In the genomic region with DNA sequence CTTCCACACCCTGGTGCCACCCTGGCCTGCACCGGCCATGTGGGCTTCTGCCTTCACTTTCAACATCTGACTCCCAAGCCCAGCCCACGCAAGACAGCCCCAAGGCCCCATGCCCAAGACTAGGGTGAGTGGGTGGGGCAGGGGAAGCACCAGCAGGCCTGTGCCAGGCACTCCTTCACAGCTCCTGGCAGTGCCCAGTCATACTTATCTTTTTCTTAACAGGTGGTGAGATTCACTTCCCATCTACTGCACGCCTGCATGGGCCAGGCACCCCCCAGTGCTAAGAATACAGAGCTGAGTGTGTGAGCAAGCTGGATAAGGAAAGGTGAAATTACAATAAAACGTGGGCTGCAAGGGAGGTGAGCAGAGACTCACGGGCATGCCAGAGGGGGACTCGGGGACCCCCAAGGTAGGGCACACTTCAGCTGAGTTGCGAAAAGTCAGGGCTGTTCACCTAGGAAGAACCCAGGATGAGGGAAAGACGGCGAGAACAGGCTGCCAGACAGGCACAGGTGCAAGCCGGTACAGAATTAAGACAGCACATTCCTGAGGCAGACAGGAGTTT, we compare ENCODE assay signal across 12 cellular contexts. TPM values are rescaled to one million over a fixed set of nuclear protein-coding genes. Genes with fewer than 3 reads are reported as not detected.
DNase-seq lines count a peak whose midpoint lies in the region; ATAC-seq and TF ChIP-seq lines count a peak whose summit lies in the region.
"Had no signal": no experiment of that assay in that cellular context is flagged by ENCODE, and none has a peak within 500 bp of the region (broad histone marks: within the 10 kb centered on the region; RNA-seq: fewer than 3 reads in every experiment).

No MANE protein-coding gene starts in this region.

- WGBS in IMR-90 (ENCODE audit: extremely low coverage in 2 of 2, insufficient read length in 1 of 2), 2 experiments = 100% methylated on average over 6 of the region's 10 CpGs; no CpG with 5 or more reads in 1 of the 2 experiments

- BruUV-seq in IMR-90 (replicated peaks; lab: Mats Ljungman, UMichigan) = no TSS peak

- peak overlapping the region; percentile 99 for H2AK5ac ChIP-seq in IMR-90 (ENCODE audit: low read depth, low read length)

- H3K14ac ChIP-seq in IMR-90 (replicated peaks; ENCODE audit: low read depth, low read length) = peak overlapping the region; percentile 46; the same call in 1 of the 2 replicates

- peak overlapping the region; percentile 51 for H3K4ac ChIP-seq in IMR-90 (ENCODE audit: low read depth, low read length)

- H2BK5ac ChIP-seq in IMR-90 (ENCODE audit: low read depth, low read length, poor library complexity, severe bottlenecking) = peak overlapping the region; percentile 87

- intact Hi-C loops in IMR-90 (cut with micrococcal nuclease) = no loop called here
- intact Hi-C loops in colonic mucosa (cut with DNase I) = no loop called here

- H4K8ac ChIP-seq in IMR-90 (ENCODE audit: low read depth in 2 of 2, low read length in 2 of 2) = peak overlapping the region; percentile 68 to 82; a peak in 2 of 4 replicates

- no peak overlapping the region; the same call in 1 of the 2 replicates for H3K18ac ChIP-seq in IMR-90 (ENCODE audit: low read depth, low read length)

- in situ Hi-C loops in IMR-90 (cut with MboI; ENCODE audit: low sequenced_read_pairs) = no loop called here

- no peak overlapping the region for H3K4me3 ChIP-seq in IMR-90 (ENCODE audit: insufficient read depth, low read depth, low read length)
- H3K4me3 ChIP-seq in colonic mucosa = no peak overlapping the region
- H3K4me3 ChIP-seq in mucosa of rectum (ENCODE audit: low read length in 2 of 2) = no peak overlapping the region
- H3K4me3 ChIP-seq in subcutaneous abdominal adipose tissue (ENCODE audit: low read depth in 1 of 5, low read length in 5 of 5) = no peak overlapping the region

- H3K9me3 ChIP-seq in IMR-90 (ENCODE audit: control insufficient read depth, insufficient read depth, low read length) = no peaks in the 10 kb centered on the region
- no peaks in the 10 kb centered on the region for H3K9me3 ChIP-seq in colonic mucosa
- H3K9me3 ChIP-seq in mucosa of rectum (ENCODE audit: control insufficient read depth in 2 of 2, low read length in 2 of 2) = no peaks in the 10 kb centered on the region
- no peaks in the 10 kb centered on the region for H3K9me3 ChIP-seq in subcutaneous abdominal adipose tissue (ENCODE audit: control insufficient read depth in 5 of 5, low read length in 5 of 5)

- H4K91ac ChIP-seq in IMR-90 (ENCODE audit: insufficient read depth, low read depth, low read length) = peak overlapping the region; percentile 87; the same call in 1 of the 2 replicates

- dilution Hi-C loops in IMR-90 (cut with HindIII; ENCODE audit: low sequenced_read_pairs, unreplicated experiment) = no loop called here

- H2BK15ac ChIP-seq in IMR-90 (ENCODE audit: low read depth, low read length) = peak overlapping the region; percentile 56; the same call in 1 of the 3 replicates

- no peak overlapping the region for H3K4me2 ChIP-seq in IMR-90 (ENCODE audit: low read depth, low read length)

- POLR2A ChIA-PET in IMR-90 (lab: Charles Lee; ENCODE audit: unreplicated experiment) = no interaction called here

- peak overlapping the region; percentile 78 for H3K27ac ChIP-seq in IMR-90 (ENCODE audit: insufficient read depth, low read length)
- peak overlapping the region; percentile 66 for H3K27ac ChIP-seq in colonic mucosa
- H3K27ac ChIP-seq in mucosa of rectum (ENCODE audit: low read depth in 2 of 2, low read length in 2 of 2) = peak overlapping the region; percentile 53 to 75
- peak overlapping the region; percentile 97 for H3K27ac ChIP-seq in subcutaneous abdominal adipose tissue (ENCODE audit: low read depth, low read length)

- peak overlapping the region; percentile 92 for H2BK20ac ChIP-seq in IMR-90 (ENCODE audit: low read depth, low read length)

- no peak for DNase-seq in IMR-90
- peak; percentile 15 for DNase-seq in colonic mucosa
- DNase-seq in HT-29 (ENCODE audit: low spot score) = no peak
- DNase-seq in GM19238 (ENCODE audit: insufficient read length, low spot score) = no peak
- DNase-seq: C1 segment of cervical spinal cord; Kasumi-1; NCI-H187; NCI-H774; stimulated activated CD8-positive, alpha-beta memory T cell treated with anti-CD3 and anti-CD28 coated beads, Interleukin-4, amount 100 ng/mL, for 48 hours had no signal

- peak overlapping the region; percentile 35 for H2AK9ac ChIP-seq in IMR-90 (replicated peaks; ENCODE audit: low read depth, low read length, poor library complexity)

- peaks cover 41% of the 10 kb centered on the region for H3K9me1 ChIP-seq in IMR-90 (ENCODE audit: insufficient read depth, low read length)

- TF ChIP-seq RAD21 in IMR-90 (IDR thresholded peaks at IDR 0.05; ENCODE audit: low read length) = no peak

- no peak for TF ChIP-seq POLR2A in IMR-90 (IDR thresholded peaks at IDR 0.05; ENCODE audit: low read depth, low read length)

- ATAC-seq in IMR-90 (ENCODE audit: low read depth) (no peak), HG03135 (IDR thresholded peaks at IDR 0.05; ENCODE audit: unreplicated experiment) (no peak)

- H3K23ac ChIP-seq in IMR-90 (ENCODE audit: low read depth, low read length) = no peak overlapping the region; the same call in 1 of the 2 replicates

- H3K4me1 ChIP-seq in IMR-90 (ENCODE audit: control insufficient read depth, insufficient read depth, low read length) = peaks cover 40% of the 10 kb centered on the region
- H3K4me1 ChIP-seq in colonic mucosa = no peaks in the 10 kb centered on the region
- H3K4me1 ChIP-seq in mucosa of rectum (ENCODE audit: control insufficient read depth in 2 of 2, insufficient read depth in 2 of 2, low read length in 2 of 2) = peaks cover 0 to 3% of the 10 kb centered on the region in 2 donors
- H3K4me1 ChIP-seq in subcutaneous abdominal adipose tissue (ENCODE audit: control insufficient read depth in 5 of 5, insufficient read depth in 5 of 5, low read length in 5 of 5) = peaks cover 25 to 63% (median 54%) of the 10 kb centered on the region in 5 donors

- H4K5ac ChIP-seq in IMR-90 (ENCODE audit: low read depth, low read length) = peak overlapping the region; percentile 27; the same call in 1 of the 2 replicates

- peaks cover 11% of the 10 kb centered on the region for H3K36me3 ChIP-seq in IMR-90 (ENCODE audit: control insufficient read depth, insufficient read depth, low read length)
- H3K36me3 ChIP-seq in colonic mucosa = no peaks in the 10 kb centered on the region
- no peaks in the 10 kb centered on the region for H3K36me3 ChIP-seq in mucosa of rectum (ENCODE audit: control insufficient read depth in 2 of 2, insufficient read depth in 2 of 2, low read length in 2 of 2)
- H3K36me3 ChIP-seq in subcutaneous abdominal adipose tissue (ENCODE audit: control insufficient read depth in 5 of 5, insufficient read depth in 5 of 5, low read length in 5 of 5) = peaks cover 0 to 32% (median 4%) of the 10 kb centered on the region in 5 donors

- CTCF ChIA-PET in IMR-90 (lab: Yijun Ruan, JAX) = no interaction called here

- TF ChIP-seq CTCF in IMR-90 (conservative IDR thresholded peaks at IDR 0.05; ENCODE audit: low read depth, low read length) = no peak
- TF ChIP-seq CTCF in colonic mucosa (IDR thresholded peaks at IDR 0.05) = no peak

- no peak overlapping the region for H3K56ac ChIP-seq in IMR-90 (ENCODE audit: extremely low read depth, insufficient read depth, low read length)

- peaks cover 34% of the 10 kb centered on the region for H4K20me1 ChIP-seq in IMR-90 (ENCODE audit: insufficient read depth, low read length)

- peaks cover 30 to 63% of the 10 kb centered on the region in 2 experiments; a peak in 3 of 4 replicates for H3K79me1 ChIP-seq in IMR-90 (ENCODE audit: low read depth in 1 of 2, low read length in 2 of 2)

- H2AFZ ChIP-seq in IMR-90 (replicated peaks; ENCODE audit: low read length, poor library complexity) = no peak overlapping the region

- peak overlapping the region; percentile 92 for H2BK120ac ChIP-seq in IMR-90 (ENCODE audit: low read depth, low read length)

- H3K27me3 ChIP-seq in IMR-90 (ENCODE audit: control insufficient read depth, insufficient read depth, low read length) (no peaks in the 10 kb centered on the region), colonic mucosa (no peaks in the 10 kb centered on the region), mucosa of rectum (ENCODE audit: control insufficient read depth in 2 of 2, insufficient read depth in 2 of 2, low read length in 2 of 2) (no peaks in the 10 kb centered on the region), subcutaneous abdominal adipose tissue (ENCODE audit: control insufficient read depth in 5 of 5, insufficient read depth in 4 of 5, low read length in 5 of 5) (no peaks in the 10 kb centered on the region)

- H3K9ac ChIP-seq in IMR-90 (ENCODE audit: low read depth, low read length) (no peak overlapping the region), colonic mucosa (ENCODE audit: low read depth in 2 of 2, low read length in 2 of 2) (no peak overlapping the region), mucosa of rectum (ENCODE audit: low read depth in 1 of 2, low read length in 2 of 2) (no peak overlapping the region), subcutaneous abdominal adipose tissue (ENCODE audit: low read length in 5 of 5) (peak overlapping the region in 4 of 5 donors; percentile 20 to 64 (median 62))

TF ChIP-seq in IMR-90, 13 proteins besides CTCF, POLR2A, EP300 and RAD21 (continues in another document):
- no peak for TF ChIP-seq FOS (IDR thresholded peaks at IDR 0.05; ENCODE audit: low read depth, low read length)
- TF ChIP-seq MAFK (IDR thresholded peaks at IDR 0.05; ENCODE audit: low read depth, low read length) = no peak
- no peak for TF ChIP-seq CEBPB (IDR thresholded peaks at IDR 0.05; ENCODE audit: low read depth, low read length)

RNA-seq across cellular contexts. Expression of gene COL4A1, which starts 55.6 kb away (rescaled TPM):
- total RNA-seq in IMR-90 (2012; rRNA removed) = 230 and 263 TPM in 2 replicates
- 301 and 337 TPM in 2 replicates for polyA plus RNA-seq in IMR-90 (2012; rRNA removed)
- 173 and 272 TPM in 2 replicates for polyA plus RNA-seq in IMR-90 (2012; cell fraction: cytosol; rRNA removed)
- polyA plus RNA-seq in IMR-90 (2012; cell fraction: nucleus; rRNA removed; ENCODE audit: low replicate concordance) = 217 and 287 TPM in 2 replicates
- total RNA-seq in colonic mucosa = 10 to 100 TPM; 27.0 to 97.0 TPM
- 0.10 and 0.29 TPM in 2 replicates for total RNA-seq in HT-29 (2014; rRNA removed; shearing (Covaris generic))

RNA-seq across cellular contexts. Expression of gene COL4A2, which starts 55.8 kb away (rescaled TPM):
- total RNA-seq in IMR-90 (2012; rRNA removed) (90.7 and 97.5 TPM in 2 replicates), colonic mucosa (100 to 1,000 TPM in 1 of 2 donors, 10 to 100 TPM in 1; 61.1 to 111 TPM)
- 457 and 533 TPM in 2 replicates for polyA plus RNA-seq in IMR-90 (2012; rRNA removed)
- 220 and 733 TPM in 2 replicates for polyA plus RNA-seq in IMR-90 (2012; cell fraction: cytosol; rRNA removed)
- polyA plus RNA-seq in IMR-90 (2012; cell fraction: nucleus; rRNA removed; ENCODE audit: low replicate concordance) = 553 and 1,147 TPM in 2 replicates
- 38.4 and 44.2 TPM in 2 replicates for total RNA-seq in HT-29 (2014; rRNA removed; shearing (Covaris generic))

Comparison
In these comparisons a context has a peak if more than half of its experiments do, and no peak if none do; other contexts are left out.
1. H3K9ac ChIP-seq: peak in subcutaneous abdominal adipose tissue (4 of 5); none in IMR-90 (single experiment), colonic mucosa (0 of 2) and mucosa of rectum (0 of 2).
2. RNA of gene COL4A1, which starts 55.6 kb away (total RNA-seq): 230 to 263 TPM in IMR-90 and 27.0 to 97.0 TPM in colonic mucosa; 0.10 to 0.29 TPM in HT-29; every median in the first group is over 10 times any median in the second.
3. Peak in every context shown above with its lines, with median percentiles within 50 percentile points of each other: H3K27ac ChIP-seq.